Comparison of ENCODE assay signal across 2 cellular contexts in the genomic region with DNA sequence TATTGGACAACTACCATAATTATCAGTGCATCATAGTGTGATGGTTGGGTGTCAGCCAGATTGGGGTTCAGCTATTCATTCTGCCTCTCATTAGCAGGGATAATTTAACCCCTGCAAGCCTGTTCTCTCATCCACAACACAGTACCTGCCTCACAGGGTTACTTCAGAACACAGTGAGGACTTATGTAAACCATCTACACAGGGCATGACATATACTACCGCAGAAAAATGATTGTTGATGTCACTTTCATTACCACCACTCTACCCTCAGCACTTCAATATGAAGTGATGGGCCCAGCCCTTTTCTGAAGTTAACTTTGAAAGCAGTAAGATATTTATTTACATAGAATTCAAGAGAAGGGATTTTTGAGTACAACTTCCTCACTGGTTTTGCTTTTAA.
TF ChIP-seq lines count a peak whose summit lies in the region.

No MANE protein-coding gene starts in this region.

TF ChIP-seq in HEK293, 187 proteins besides CTCF, POLR2A, EP300 and RAD21 (continues in another document):
- no peak for TF ChIP-seq EGR2 (tag by site-specific recombination; IDR thresholded peaks at IDR 0.05; ENCODE audit: low read depth)
- TF ChIP-seq, protein P1, sequence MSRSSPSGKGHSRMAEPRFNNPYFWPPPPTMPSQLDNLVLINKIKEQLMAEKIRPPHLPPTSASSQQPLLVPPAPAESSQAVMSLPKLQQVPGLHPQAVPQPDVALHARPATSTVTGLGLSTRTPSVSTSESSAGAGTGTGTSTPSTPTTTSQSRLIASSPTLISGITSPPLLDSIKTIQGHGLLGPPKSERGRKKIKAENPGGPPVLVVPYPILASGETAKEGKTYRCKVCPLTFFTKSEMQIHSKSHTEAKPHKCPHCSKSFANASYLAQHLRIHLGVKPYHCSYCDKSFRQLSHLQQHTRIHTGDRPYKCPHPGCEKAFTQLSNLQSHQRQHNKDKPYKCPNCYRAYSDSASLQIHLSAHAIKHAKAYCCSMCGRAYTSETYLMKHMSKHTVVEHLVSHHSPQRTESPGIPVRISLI (tag by site-specific recombination; IDR thresholded peaks at IDR 0.05): no peak
- no peak for TF ChIP-seq ZNF76 (tag by site-specific recombination; IDR thresholded peaks at IDR 0.05; ENCODE audit: borderline replicate concordance, low read depth)
- TF ChIP-seq KLF9 (tag by site-specific recombination; IDR thresholded peaks at IDR 0.05; ENCODE audit: low read depth): no peak
- TF ChIP-seq YY1 (tag by site-specific recombination; IDR thresholded peaks at IDR 0.05): no peak
- TF ChIP-seq, protein P2, sequence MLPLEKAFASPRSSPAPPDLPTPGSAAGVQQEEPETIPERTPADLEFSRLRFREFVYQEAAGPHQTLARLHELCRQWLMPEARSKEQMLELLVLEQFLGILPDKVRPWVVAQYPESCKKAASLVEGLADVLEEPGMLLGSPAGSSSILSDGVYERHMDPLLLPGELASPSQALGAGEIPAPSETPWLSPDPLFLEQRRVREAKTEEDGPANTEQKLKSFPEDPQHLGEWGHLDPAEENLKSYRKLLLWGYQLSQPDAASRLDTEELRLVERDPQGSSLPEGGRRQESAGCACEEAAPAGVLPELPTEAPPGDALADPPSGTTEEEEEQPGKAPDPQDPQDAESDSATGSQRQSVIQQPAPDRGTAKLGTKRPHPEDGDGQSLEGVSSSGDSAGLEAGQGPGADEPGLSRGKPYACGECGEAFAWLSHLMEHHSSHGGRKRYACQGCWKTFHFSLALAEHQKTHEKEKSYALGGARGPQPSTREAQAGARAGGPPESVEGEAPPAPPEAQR (tag by site-specific recombination; IDR thresholded peaks at IDR 0.05): no peak
- no peak for TF ChIP-seq BCL11A (tag by site-specific recombination; IDR thresholded peaks at IDR 0.05; ENCODE audit: low read depth)
- TF ChIP-seq ZNF133 (tag by site-specific recombination; IDR thresholded peaks at IDR 0.05): no peak
- no peak for TF ChIP-seq GFI1B (tag by site-specific recombination; IDR thresholded peaks at IDR 0.05)
- TF ChIP-seq, protein P3, sequence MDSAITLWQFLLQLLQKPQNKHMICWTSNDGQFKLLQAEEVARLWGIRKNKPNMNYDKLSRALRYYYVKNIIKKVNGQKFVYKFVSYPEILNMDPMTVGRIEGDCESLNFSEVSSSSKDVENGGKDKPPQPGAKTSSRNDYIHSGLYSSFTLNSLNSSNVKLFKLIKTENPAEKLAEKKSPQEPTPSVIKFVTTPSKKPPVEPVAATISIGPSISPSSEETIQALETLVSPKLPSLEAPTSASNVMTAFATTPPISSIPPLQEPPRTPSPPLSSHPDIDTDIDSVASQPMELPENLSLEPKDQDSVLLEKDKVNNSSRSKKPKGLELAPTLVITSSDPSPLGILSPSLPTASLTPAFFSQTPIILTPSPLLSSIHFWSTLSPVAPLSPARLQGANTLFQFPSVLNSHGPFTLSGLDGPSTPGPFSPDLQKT (IDR thresholded peaks at IDR 0.05; ENCODE audit: borderline replicate concordance, low read depth, low read length): no peak
- no peak for TF ChIP-seq KLF1 (tag by site-specific recombination; IDR thresholded peaks at IDR 0.05)
- TF ChIP-seq ZNF211 (tag by site-specific recombination; IDR thresholded peaks at IDR 0.05; ENCODE audit: low read depth): no peak
- TF ChIP-seq ZNF629 (tag by site-specific recombination; IDR thresholded peaks at IDR 0.05): peak; percentile 41; the same call in 1 of the 2 replicates
- no peak for TF ChIP-seq ZNF529 (tag by site-specific recombination; IDR thresholded peaks at IDR 0.05; ENCODE audit: insufficient replicate concordance)
- no peak for TF ChIP-seq ZNF654 (tag by site-specific recombination; IDR thresholded peaks at IDR 0.05; ENCODE audit: low read depth)
- no peak for TF ChIP-seq GLI2 (tag by site-specific recombination; IDR thresholded peaks at IDR 0.05; ENCODE audit: borderline replicate concordance, low read depth)
- no peak for TF ChIP-seq PRDM4 (tag by site-specific recombination; IDR thresholded peaks at IDR 0.05)
- no peak for TF ChIP-seq ZNF311 (tag by site-specific recombination; IDR thresholded peaks at IDR 0.05; ENCODE audit: borderline replicate concordance)
- TF ChIP-seq SP7 (tag by site-specific recombination; IDR thresholded peaks at IDR 0.05): peak; percentile 5

TF ChIP-seq in SK-N-SH treated with all-trans-retinoic acid at 6 μM for 48 hours, 23 proteins besides CTCF, POLR2A, EP300 and RAD21:
- TF ChIP-seq POU6F1 (CRISPR knock-in tag; IDR thresholded peaks at IDR 0.05; ENCODE audit: borderline replicate concordance, low read depth) (no peak), CSDC2 (CRISPR knock-in tag; IDR thresholded peaks at IDR 0.05) (no peak), ARNTL (CRISPR knock-in tag; IDR thresholded peaks at IDR 0.05; ENCODE audit: borderline replicate concordance, low read depth) (no peak), TCF4 (CRISPR knock-in tag; IDR thresholded peaks at IDR 0.05; ENCODE audit: borderline replicate concordance) (no peak), OSR1 (CRISPR knock-in tag; IDR thresholded peaks at IDR 0.05) (no peak), BACH2 (CRISPR knock-in tag; IDR thresholded peaks at IDR 0.05; ENCODE audit: borderline replicate concordance) (no peak), SNAI2 (CRISPR knock-in tag; IDR thresholded peaks at IDR 0.05) (no peak), ISL1 (CRISPR knock-in tag; IDR thresholded peaks at IDR 0.05) (no peak), ZNF565 (CRISPR knock-in tag; conservative IDR thresholded peaks at IDR 0.05; ENCODE audit: low read depth) (no peak), TOX (CRISPR knock-in tag; IDR thresholded peaks at IDR 0.05; ENCODE audit: borderline replicate concordance) (no peak), ZNF8 (CRISPR knock-in tag; IDR thresholded peaks at IDR 0.05) (no peak), ZFP30 (CRISPR knock-in tag; IDR thresholded peaks at IDR 0.05) (no peak), GLIS3 (CRISPR knock-in tag; IDR thresholded peaks at IDR 0.05) (no peak)
